27 cellular contexts compared by ENCODE assay signal in the genomic region with DNA sequence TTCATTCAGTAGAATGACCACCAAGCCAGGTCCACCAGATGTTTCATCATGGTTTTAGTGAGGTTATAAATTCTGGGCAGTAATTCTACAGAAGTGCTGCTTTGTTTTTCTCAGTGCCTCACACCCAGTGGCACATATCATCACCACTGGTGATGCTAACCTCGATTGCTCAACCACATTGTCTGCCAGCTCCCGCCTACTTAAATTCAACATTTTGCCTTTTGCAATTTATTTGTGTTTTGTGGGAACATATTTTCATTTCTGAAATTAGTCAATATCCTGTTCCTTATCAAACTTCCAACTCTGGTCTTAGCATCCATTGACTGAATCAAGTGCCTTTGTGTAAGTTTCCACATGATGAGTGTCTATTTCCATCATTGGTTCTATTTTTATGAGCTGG.
DNase-seq lines count a peak whose midpoint lies in the region; ATAC-seq and TF ChIP-seq lines count a peak whose summit lies in the region.
"Had no signal": no experiment of that assay in that cellular context is flagged by ENCODE, and none has a peak within 500 bp of the region (broad histone marks: within the 10 kb centered on the region; RNA-seq: fewer than 3 reads in every experiment).

No MANE protein-coding gene starts in this region.

- H3K4me3 ChIP-seq in breast epithelium, result no peak overlapping the region
- H3K4me3 ChIP-seq in adipocyte (ENCODE audit: low read length), result no peak overlapping the region
- no peak overlapping the region for H3K4me3 ChIP-seq in fibroblast of the aortic adventitia (ENCODE audit: low read depth, low read length)
- no peak overlapping the region for H3K4me3 ChIP-seq in heart right ventricle

- no peak overlapping the region for H3K9ac ChIP-seq in adipocyte (ENCODE audit: low read length)
- H3K9ac ChIP-seq: parathyroid adenoma had no signal

- H3K27ac ChIP-seq in breast epithelium, result no peak overlapping the region
- no peak overlapping the region for H3K27ac ChIP-seq in heart right ventricle
- H3K27ac ChIP-seq: parathyroid adenoma had no signal

- H3K4me1 ChIP-seq in breast epithelium, result no peaks in the 10 kb centered on the region
- peaks cover 11% of the 10 kb centered on the region for H3K4me1 ChIP-seq in adipocyte (ENCODE audit: control insufficient read depth, insufficient read depth, low read length)
- peaks cover 0 to 25% (median 4%) of the 10 kb centered on the region in 9 donors for H3K4me1 ChIP-seq in heart right ventricle
- H3K4me1 ChIP-seq: parathyroid adenoma had no signal

- POLR2A ChIA-PET in MCF 10A (lab: Yijun Ruan, JAX), result no interaction called here

- H3K9me3 Mint-ChIP-seq in MCF 10A (ENCODE audit: unreplicated experiment), result no peaks in the 10 kb centered on the region
- no peaks in the 10 kb centered on the region for H3K9me3 Mint-ChIP-seq in stimulated activated naive B cell treated with anti-CD40 and anti-IgM and Interleukin-4, amounts not matched to agents 10 μg/mL and 1 μg/mL and 100 μg/mL, for 72 hours
- H3K9me3 Mint-ChIP-seq: activated naive CD4-positive, alpha-beta T cell treated with anti-CD3 and anti-CD28 coated beads for 36 hours; CD14-positive monocyte; central memory CD8-positive, alpha-beta T cell; IgD-negative memory B cell; nephron; T-cell; type B pancreatic cell had no signal

- TF ChIP-seq POLR2A in breast epithelium (IDR thresholded peaks at IDR 0.05), result no peak

- H3K27me3 ChIP-seq in breast epithelium (no peaks in the 10 kb centered on the region), adipocyte (replicated peaks; ENCODE audit: control insufficient read depth, insufficient read depth, low read length) (peaks cover 5% of the 10 kb centered on the region), heart right ventricle (no peaks in the 10 kb centered on the region)

- H3K27me3 Mint-ChIP-seq in MCF 10A (ENCODE audit: insufficient read depth, unreplicated experiment), result no peaks in the 10 kb centered on the region
- H3K27me3 Mint-ChIP-seq in stimulated activated naive B cell treated with anti-CD40 and anti-IgM and Interleukin-4, amounts not matched to agents 10 μg/mL and 1 μg/mL and 100 μg/mL, for 72 hours, result no peaks in the 10 kb centered on the region

- CTCF ChIA-PET in MCF 10A (lab: Yijun Ruan, JAX), result interaction anchor here (0.8 to 1.2 kb wide), 3 partner anchors 8 to 10 kb away, joined by 3 to 6 read pairs (median 3); no protein-coding TSS in a partner anchor

- peaks cover 9% of the 10 kb centered on the region for H3K4me1 Mint-ChIP-seq in MCF 10A (ENCODE audit: insufficient read depth, unreplicated experiment)
- H3K4me1 Mint-ChIP-seq in stimulated activated naive B cell treated with anti-CD40 and anti-IgM and Interleukin-4, amounts not matched to agents 10 μg/mL and 1 μg/mL and 100 μg/mL, for 72 hours, result no peaks in the 10 kb centered on the region
- H3K4me1 Mint-ChIP-seq: central memory CD8-positive, alpha-beta T cell; IgD-negative memory B cell; T-cell had no signal

- H3K36me3 ChIP-seq in breast epithelium, result no peaks in the 10 kb centered on the region
- no peaks in the 10 kb centered on the region for H3K36me3 ChIP-seq in adipocyte (ENCODE audit: control insufficient read depth, insufficient read depth, low read length, severe bottlenecking)
- H3K36me3 ChIP-seq in heart right ventricle, result no peaks in the 10 kb centered on the region

- TF ChIP-seq CTCF in MCF 10A (IDR thresholded peaks at IDR 0.05; ENCODE audit: unreplicated experiment) (no peak), breast epithelium (IDR thresholded peaks at IDR 0.05) (no peak), fibroblast of the aortic adventitia (IDR thresholded peaks at IDR 0.05; ENCODE audit: insufficient read depth, low read length) (no peak), heart right ventricle (IDR thresholded peaks at IDR 0.05) (no peak)

- DNase-seq in MCF 10A (ENCODE audit: unreplicated experiment) (peak; percentile 58), breast epithelium (ENCODE audit: low spot score in 2 of 2) (no peak), adipocyte (ENCODE audit: low read depth) (peak; percentile 56), fibroblast of the aortic adventitia (ENCODE audit: low read depth) (peak; percentile 60), cerebellum (ENCODE audit: low spot score) (no peak), SW 1271 (lab: John Stamatoyannopoulos, UW) (no peak), heart right ventricle (no peak)
- DNase-seq in stimulated activated naive B cell treated with anti-CD40 and anti-IgM and Interleukin-4, amounts not matched to agents 10 μg/mL and 1 μg/mL and 100 μg/mL, for 72 hours, result no peak
- DNase-seq: activated CD4-positive, alpha-beta T cell treated with anti-CD3 and anti-CD28 coated beads for 48 hours; activated naive CD4-positive, alpha-beta T cell treated with anti-CD3 and anti-CD28 coated beads for 36 hours; activated T-cell treated with anti-CD3 and anti-CD28 coated beads, Interleukin-2, amount 50 U/mL, for 48 hours; aorta; effector CD4-positive, alpha-beta T cell; midbrain; MM.1S; NCI-H1694 treated with DMSO at 0.1 percent for 48 hours; NCI-H82; stimulated activated CD4-positive, alpha-beta T cell treated with anti-CD3 and anti-CD28 coated beads, Interleukin-15, amount 100 ng/mL, for 24 hours; T-cell had no signal

- ATAC-seq in stimulated activated naive B cell treated with anti-CD40 and anti-IgM and Interleukin-4, amounts not matched to agents 10 μg/mL and 1 μg/mL and 100 μg/mL, for 72 hours (replicated peaks), result no peak
- no peak for ATAC-seq in heart right ventricle
- ATAC-seq: esophagus mucosa, sciatic nerve, T-cell had no signal

- no peak overlapping the region for H3K4me3 Mint-ChIP-seq in MCF 10A (ENCODE audit: unreplicated experiment)
- no peak overlapping the region for H3K4me3 Mint-ChIP-seq in stimulated activated naive B cell treated with anti-CD40 and anti-IgM and Interleukin-4, amounts not matched to agents 10 μg/mL and 1 μg/mL and 100 μg/mL, for 72 hours
- H3K4me3 Mint-ChIP-seq: activated naive CD4-positive, alpha-beta T cell treated with anti-CD3 and anti-CD28 coated beads for 36 hours; CD14-positive monocyte; central memory CD8-positive, alpha-beta T cell; IgD-negative memory B cell; nephron; T-cell; type B pancreatic cell had no signal

- H3K9me3 ChIP-seq in breast epithelium (no peaks in the 10 kb centered on the region), adipocyte (ENCODE audit: control insufficient read depth, low read length) (no peaks in the 10 kb centered on the region), heart right ventricle (no peaks in the 10 kb centered on the region)

- BruUV-seq in MCF 10A (replicated peaks; lab: Mats Ljungman, UMichigan), result no TSS peak

- no peaks in the 10 kb centered on the region for H3K36me3 Mint-ChIP-seq in MCF 10A (ENCODE audit: insufficient read depth, unreplicated experiment)
- no peaks in the 10 kb centered on the region for H3K36me3 Mint-ChIP-seq in stimulated activated naive B cell treated with anti-CD40 and anti-IgM and Interleukin-4, amounts not matched to agents 10 μg/mL and 1 μg/mL and 100 μg/mL, for 72 hours
- H3K36me3 Mint-ChIP-seq: CD14-positive monocyte, IgD-negative memory B cell, T-cell, type B pancreatic cell had no signal

- no peak overlapping the region for H3K27ac Mint-ChIP-seq in MCF 10A (ENCODE audit: low read depth, unreplicated experiment)
- no peak overlapping the region for H3K27ac Mint-ChIP-seq in stimulated activated naive B cell treated with anti-CD40 and anti-IgM and Interleukin-4, amounts not matched to agents 10 μg/mL and 1 μg/mL and 100 μg/mL, for 72 hours
- H3K27ac Mint-ChIP-seq: activated naive CD4-positive, alpha-beta T cell treated with anti-CD3 and anti-CD28 coated beads for 36 hours; CD14-positive monocyte; nephron; T-cell; type B pancreatic cell had no signal

- 38 to 66% methylated on average over 2 of the region's 2 CpGs for WGBS in heart right ventricle, 2 donors

- intact Hi-C loops in MCF 10A (cut with micrococcal nuclease), result no loop called here
- intact Hi-C loops in breast epithelium (cut with DNase I; ENCODE audit: low total_unique reads), result no loop called here
- intact Hi-C loops in heart right ventricle (cut with DNase I), result no loop called here

Comparison
In these comparisons a context has a peak if more than half of its experiments do, and no peak if none do; other contexts are left out.
1. DNase-seq: peak in MCF 10A (single experiment), adipocyte (single experiment) and fibroblast of the aortic adventitia (single experiment); none in breast epithelium (0 of 2), cerebellum (single experiment), stimulated activated naive B cell treated with anti-CD40 and anti-IgM and Interleukin-4, amounts not matched to agents 10 μg/mL and 1 μg/mL and 100 μg/mL, for 72 hours (single experiment), SW 1271 (0 of 2) and heart right ventricle (0 of 2).